In genomic region chr19:17429661-17430101, GRCh38 we compare ENCODE assay signal across 16 cellular contexts. TPM values are rescaled to one million over a fixed set of nuclear protein-coding genes. Genes with fewer than 3 reads are reported as not detected.
"Had no signal": no experiment of that assay in that cellular context is flagged by ENCODE, and none has a peak within 500 bp of the region (broad histone marks: within the 10 kb centered on the region; RNA-seq: fewer than 3 reads in every experiment).

No MANE protein-coding gene starts in this region.

- H3K4me1 Mint-ChIP-seq: activated naive CD4-positive, alpha-beta T cell treated with anti-CD3 and anti-CD28 coated beads, Interleukin-2, amount 50 U/mL, for 24 hours had no signal

- DNase-seq: activated effector memory CD4-positive, alpha-beta T cell treated with Interleukin-2 at 50 U/mL for 16 hours; activated T-cell treated with anti-CD3 and anti-CD28 coated beads, Interleukin-2, amount 50 U/mL, for 24 hours; head of caudate nucleus; stimulated activated CD4-positive, alpha-beta T cell treated with anti-CD3 and anti-CD28 coated beads, Interleukin-2, amount 100 ng/mL, for 48 hours; stimulated activated naive CD4-positive, alpha-beta T cell treated with Interleukin-2 at 50 U/mL for 16 hours; SW 1271 had no signal

- H3K4me1 ChIP-seq: prostate gland had no signal

- H3K27me3 Mint-ChIP-seq: activated naive CD4-positive, alpha-beta T cell treated with anti-CD3 and anti-CD28 coated beads, Interleukin-2, amount 50 U/mL, for 24 hours; activated T-cell treated with anti-CD3 and anti-CD28 coated beads, Interleukin-2, amount 50 U/mL, for 24 hours had no signal

- H3K36me3 ChIP-seq: esophagus muscularis mucosa, prostate gland had no signal

- H3K27ac Mint-ChIP-seq: activated naive CD4-positive, alpha-beta T cell treated with anti-CD3 and anti-CD28 coated beads, Interleukin-2, amount 50 U/mL, for 24 hours; activated T-cell treated with anti-CD3 and anti-CD28 coated beads, Interleukin-2, amount 50 U/mL, for 24 hours; T-helper 2 cell treated with Interferon-gamma antibody and Interleukin-4, amounts not matched to agents 5 μg/mL and 100 μg/mL, for 36 hours had no signal

- H3K9me3 ChIP-seq: esophagus muscularis mucosa, prostate gland had no signal

- ATAC-seq: activated CD4-positive, CD25-positive, alpha-beta regulatory T cell treated with anti-CD3 and anti-CD28 coated beads, Interleukin-2, amount 50 U/mL, for 24 hours; sciatic nerve had no signal

- H3K36me3 Mint-ChIP-seq: activated naive CD4-positive, alpha-beta T cell treated with anti-CD3 and anti-CD28 coated beads, Interleukin-2, amount 50 U/mL, for 24 hours had no signal

- H3K9me3 Mint-ChIP-seq: activated naive CD4-positive, alpha-beta T cell treated with anti-CD3 and anti-CD28 coated beads, Interleukin-2, amount 50 U/mL, for 24 hours; activated T-cell treated with anti-CD3 and anti-CD28 coated beads, Interleukin-2, amount 50 U/mL, for 24 hours; T-helper 2 cell treated with Interferon-gamma antibody and Interleukin-4, amounts not matched to agents 5 μg/mL and 100 μg/mL, for 36 hours had no signal

- H3K4me3 ChIP-seq: esophagus muscularis mucosa, prostate gland had no signal

- H3K27me3 ChIP-seq: esophagus muscularis mucosa had no signal

- H3K4me3 Mint-ChIP-seq: activated naive CD4-positive, alpha-beta T cell treated with anti-CD3 and anti-CD28 coated beads, Interleukin-2, amount 50 U/mL, for 24 hours; activated T-cell treated with anti-CD3 and anti-CD28 coated beads, Interleukin-2, amount 50 U/mL, for 24 hours; T-helper 2 cell treated with Interferon-gamma antibody and Interleukin-4, amounts not matched to agents 5 μg/mL and 100 μg/mL, for 36 hours had no signal

- H3K27ac ChIP-seq: esophagus muscularis mucosa had no signal

RNA-seq across cellular contexts. Expression of gene TMEM221, which starts 18.8 kb away (rescaled TPM):
- total RNA-seq: fibroblast of villous mesenchyme, mesenteric fat pad had no signal

RNA-seq across cellular contexts. Expression of gene NXNL1, which starts 31.0 kb away (rescaled TPM):
- total RNA-seq: esophagus muscularis mucosa, fibroblast of villous mesenchyme, liver, prostate gland, sciatic nerve, urinary bladder had no signal
- polyA plus RNA-seq: liver, urinary bladder had no signal

RNA-seq across cellular contexts. Expression of gene CCDC194, which starts 35.7 kb away (rescaled TPM):
- total RNA-seq: esophagus muscularis mucosa, fibroblast of villous mesenchyme, prostate gland, urinary bladder had no signal
- polyA plus RNA-seq: urinary bladder had no signal
